15 cellular contexts compared by ENCODE assay signal in the genomic region with DNA sequence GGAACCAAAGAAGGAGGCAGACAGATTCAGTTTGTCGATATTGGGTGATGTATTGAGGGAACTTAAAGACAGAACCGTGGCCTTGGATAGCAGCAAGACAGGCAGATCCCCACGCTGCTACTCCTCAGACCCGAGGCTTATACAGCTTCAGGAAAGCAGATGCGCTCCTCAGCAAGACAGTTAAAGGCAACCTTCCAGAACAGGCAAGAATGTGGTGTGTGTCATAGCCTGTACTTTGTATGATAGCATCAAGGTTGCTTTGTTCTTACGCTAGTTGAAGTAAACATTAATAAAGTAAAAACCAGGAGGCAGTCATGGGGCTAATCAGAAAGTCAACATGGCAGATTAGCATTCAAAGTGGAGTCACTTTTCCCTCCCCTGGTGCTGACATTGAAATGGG.
DNase-seq lines count a peak whose midpoint lies in the region; ATAC-seq, FAIRE-seq and TF ChIP-seq lines count a peak whose summit lies in the region.
"Had no signal": no experiment of that assay in that cellular context is flagged by ENCODE, and none has a peak within 500 bp of the region (broad histone marks: within the 10 kb centered on the region; RNA-seq: fewer than 3 reads in every experiment).

No MANE protein-coding gene starts in this region.

- H3K4me3 ChIP-seq in endodermal cell (ENCODE audit: low read length), result peak overlapping the region; percentile 29
- H3K4me3 ChIP-seq in prostate gland, result no peak overlapping the region
- H3K4me3 ChIP-seq: BLaER1 had no signal

- H3K4me1 ChIP-seq in endodermal cell (ENCODE audit: control insufficient read depth, insufficient read depth, low read length), result peaks cover 6% of the 10 kb centered on the region
- no peaks in the 10 kb centered on the region for H3K4me1 ChIP-seq in prostate gland (replicated peaks)
- H3K4me1 ChIP-seq: BLaER1, Caco-2 had no signal

- DNase-seq in H54 (ENCODE audit: insufficient read length, low spot score) (no peak), endodermal cell (no peak), islet precursor cell (peak; percentile 61), prostate gland (ENCODE audit: low spot score) (peak; percentile 5), A172 (ENCODE audit: low spot score) (no peak)
- no peak for DNase-seq in activated CD8-positive, alpha-beta memory T cell treated with anti-CD3 and anti-CD28 coated beads for 24 hours
- DNase-seq: Caco-2; CD8-positive, alpha-beta memory T cell; DND-41; GF-D8; H7 had no signal

- TF ChIP-seq CTCF in endodermal cell (conservative IDR thresholded peaks at IDR 0.05) (no peak), prostate gland (IDR thresholded peaks at IDR 0.05) (no peak)

- no peak overlapping the region for H3K4me3 Mint-ChIP-seq in endodermal cell
- H3K4me3 Mint-ChIP-seq: CD8-positive, alpha-beta memory T cell had no signal

- no peaks in the 10 kb centered on the region for H3K9me3 Mint-ChIP-seq in endodermal cell
- H3K9me3 Mint-ChIP-seq: CD8-positive, alpha-beta memory T cell had no signal

- no peak for ATAC-seq in HG02938 (IDR thresholded peaks at IDR 0.05; ENCODE audit: unreplicated experiment)
- ATAC-seq in HG03097 (IDR thresholded peaks at IDR 0.05; ENCODE audit: low FRiP score, unreplicated experiment), result no peak

- no peaks in the 10 kb centered on the region for H3K27me3 Mint-ChIP-seq in endodermal cell (ENCODE audit: insufficient read depth)

- H3K27ac Mint-ChIP-seq in endodermal cell, result no peak overlapping the region
- H3K27ac Mint-ChIP-seq: CD8-positive, alpha-beta memory T cell had no signal

- peaks cover 27% of the 10 kb centered on the region for H3K4me1 Mint-ChIP-seq in endodermal cell
- H3K4me1 Mint-ChIP-seq: CD8-positive, alpha-beta memory T cell had no signal

- TF ChIP-seq POLR2A in H54 (IDR thresholded peaks at IDR 0.05; ENCODE audit: low read depth, low read length) (no peak), prostate gland (IDR thresholded peaks at IDR 0.05) (no peak)

- 93 to 94% methylated on average over 6 of the region's 6 CpGs for WGBS in endodermal cell (ENCODE audit: insufficient coverage in 1 of 2, insufficient read length in 1 of 2), 2 experiments
- 29% methylated on average over 6 of the region's 6 CpGs for WGBS in prostate gland

- intact Hi-C loops in prostate gland (cut with DNase I), result no loop called here

- H3K36me3 Mint-ChIP-seq in endodermal cell (ENCODE audit: low read depth), result peaks cover 5% of the 10 kb centered on the region
- H3K36me3 Mint-ChIP-seq: CD8-positive, alpha-beta memory T cell had no signal

- no peaks in the 10 kb centered on the region for H3K9me3 ChIP-seq in endodermal cell (ENCODE audit: control insufficient read depth, low read length)
- H3K9me3 ChIP-seq in prostate gland, result no peaks in the 10 kb centered on the region
- H3K9me3 ChIP-seq: BLaER1, Caco-2 had no signal

- no peak overlapping the region for H3K27ac ChIP-seq in endodermal cell (ENCODE audit: low read depth, low read length)
- no peak overlapping the region for H3K27ac ChIP-seq in prostate gland
- H3K27ac ChIP-seq: BLaER1 had no signal

- no peaks in the 10 kb centered on the region for H3K27me3 ChIP-seq in endodermal cell (ENCODE audit: control insufficient read depth, insufficient read depth, low read length, poor library complexity, severe bottlenecking)
- no peaks in the 10 kb centered on the region for H3K27me3 ChIP-seq in prostate gland (replicated peaks; ENCODE audit: insufficient read depth)
- H3K27me3 ChIP-seq: BLaER1 had no signal

- no peaks in the 10 kb centered on the region for H3K36me3 ChIP-seq in endodermal cell (ENCODE audit: control insufficient read depth, insufficient read depth, low read length)
- H3K36me3 ChIP-seq in prostate gland, result no peaks in the 10 kb centered on the region
- H3K36me3 ChIP-seq: BLaER1 had no signal

- H3K9ac ChIP-seq in endodermal cell (ENCODE audit: extremely low read depth, low read length, poor library complexity, severe bottlenecking), result no peak overlapping the region
- H3K9ac ChIP-seq: BLaER1 had no signal

- peak; percentile 15 for FAIRE-seq in H54 (lab: Jason Lieb, UNC)
- FAIRE-seq: GM19239 had no signal

Comparison
In these comparisons a context has a peak if more than half of its experiments do, and no peak if none do; other contexts are left out.
1. DNase-seq: peak in islet precursor cell (single experiment) and prostate gland (single experiment); none in H54 (single experiment), endodermal cell (single experiment), A172 (single experiment) and activated CD8-positive, alpha-beta memory T cell treated with anti-CD3 and anti-CD28 coated beads for 24 hours (single experiment).